ENCODE assay signal across 17 cellular contexts in genomic region chr17:80800775-80801391, GRCh38.
A peak's percentile ranks its signal among the peaks of the same experiment; 100 is the strongest.
DNase-seq lines count a peak whose midpoint lies in the region; TF ChIP-seq lines count a peak whose summit lies in the region.
"Had no signal": no experiment of that assay in that cellular context is flagged by ENCODE, and none has a peak within 500 bp of the region (broad histone marks: within the 10 kb centered on the region; RNA-seq: fewer than 3 reads in every experiment).

No MANE protein-coding gene starts in this region.

- H3K27ac Mint-ChIP-seq in brain (peak overlapping the region in 4 of 5 experiments; percentile 63 to 91 (median 75)), nephron (peak overlapping the region in 2 of 3 experiments; percentile 43 to 67), endothelial cell (ENCODE audit: unreplicated experiment) (no peak overlapping the region)
- H3K27ac Mint-ChIP-seq: activated naive CD8-positive, alpha-beta T cell; nephron progenitor cell had no signal

- H3K4me1 Mint-ChIP-seq in brain (peaks cover 66% of the 10 kb centered on the region), nephron (peaks cover 32% of the 10 kb centered on the region), endothelial cell (ENCODE audit: unreplicated experiment) (peaks cover 18% of the 10 kb centered on the region)

- DNase-seq in NCI-H748 (lab: John Stamatoyannopoulos, UW; ENCODE audit: unreplicated experiment) (peak; percentile 60), NCI-H748 treated with DMSO at 0.1 percent for 48 hours (lab: John Stamatoyannopoulos, UW) (no peak), NCI-H510A (lab: John Stamatoyannopoulos, UW) (peak; percentile 43), endothelial cell (ENCODE audit: low spot score) (no peak), NCI-H446 treated with DMSO at 0.1 percent for 48 hours (lab: John Stamatoyannopoulos, UW) (no peak), SW480 (ENCODE audit: low spot score) (no peak)
- DNase-seq: activated CD4-positive, alpha-beta T cell treated with anti-CD3 and anti-CD28 coated beads for 48 hours; effector CD4-positive, alpha-beta T cell; foreskin keratinocyte; left ventricle myocardium inferior; NCI-H1694; NCI-H524; nephron progenitor cell; stimulated activated naive CD8-positive, alpha-beta T cell treated with anti-CD3 and anti-CD28 coated beads, Interleukin-15, amount 100 ng/mL, for 72 hours had no signal

- peaks cover 0 to 8% (median 5%) of the 10 kb centered on the region in 5 experiments for H3K9me3 Mint-ChIP-seq in brain
- peaks cover 4% of the 10 kb centered on the region for H3K9me3 Mint-ChIP-seq in nephron
- H3K9me3 Mint-ChIP-seq in endothelial cell (ENCODE audit: unreplicated experiment): no peaks in the 10 kb centered on the region

- peak overlapping the region in 2 of 5 experiments; percentile 14 to 49 for H3K4me3 Mint-ChIP-seq in brain
- H3K4me3 Mint-ChIP-seq in nephron: no peak overlapping the region
- no peak overlapping the region for H3K4me3 Mint-ChIP-seq in endothelial cell (ENCODE audit: unreplicated experiment)
- H3K4me3 Mint-ChIP-seq: activated naive CD8-positive, alpha-beta T cell; nephron progenitor cell; stimulated activated naive CD8-positive, alpha-beta T cell treated with anti-CD3 and anti-CD28 coated beads, Interleukin-15, amount 100 ng/mL, for 72 hours had no signal

- TF ChIP-seq CTCF in brain (conservative IDR thresholded peaks at IDR 0.05) (no peak), nephron (IDR thresholded peaks at IDR 0.05; ENCODE audit: unreplicated experiment in 3 of 3) (no peak), endothelial cell (IDR thresholded peaks at IDR 0.05; ENCODE audit: unreplicated experiment) (no peak)

- H3K36me3 Mint-ChIP-seq in brain (peaks cover 28% of the 10 kb centered on the region), nephron (ENCODE audit: low read depth) (peaks cover 28% of the 10 kb centered on the region), endothelial cell (ENCODE audit: low read depth, unreplicated experiment) (peaks cover 13% of the 10 kb centered on the region)

- H3K27me3 Mint-ChIP-seq in brain: no peaks in the 10 kb centered on the region
- H3K27me3 Mint-ChIP-seq in nephron (ENCODE audit: low read depth): no peaks in the 10 kb centered on the region
- peaks cover 3% of the 10 kb centered on the region for H3K27me3 Mint-ChIP-seq in endothelial cell (ENCODE audit: unreplicated experiment)
- H3K27me3 Mint-ChIP-seq: activated naive CD8-positive, alpha-beta T cell; stimulated activated naive CD8-positive, alpha-beta T cell treated with anti-CD3 and anti-CD28 coated beads, Interleukin-15, amount 100 ng/mL, for 72 hours had no signal

Comparison
In these comparisons a context has a peak if more than half of its experiments do, and no peak if none do; other contexts are left out.
1. DNase-seq: peak in NCI-H748 (single experiment) and NCI-H510A (single experiment); none in NCI-H748 treated with DMSO at 0.1 percent for 48 hours (single experiment), endothelial cell (single experiment), NCI-H446 treated with DMSO at 0.1 percent for 48 hours (single experiment) and SW480 (single experiment).